In genomic region chr6:42522021-42522420, GRCh38 we compare ENCODE assay signal across 17 cellular contexts.
"Had no signal": no experiment of that assay in that cellular context is flagged by ENCODE, and none has a peak within 500 bp of the region (broad histone marks: within the 10 kb centered on the region; RNA-seq: fewer than 3 reads in every experiment).

No MANE protein-coding gene starts in this region.

- DNase-seq: activated CD4-positive, alpha-beta T cell treated with anti-CD3 and anti-CD28 coated beads, Interleukin-2, amount 50 U/mL, for 4 hours; activated gamma-delta T cell; activated T-cell treated with anti-CD3 and anti-CD28 coated beads, Interleukin-2, amount 50 U/mL, for 4 hours; dermis blood vessel endothelial cell; immature natural killer cell; left colon; naive thymus-derived CD4-positive, alpha-beta T cell; posterior cingulate gyrus; substantia nigra; T-helper 17 cell; transverse colon had no signal

- H3K4me1 Mint-ChIP-seq: brain, immature natural killer cell had no signal

- H3K27ac Mint-ChIP-seq: brain; immature natural killer cell; naive thymus-derived CD4-positive, alpha-beta T cell; T-helper 17 cell had no signal

- H3K4me3 Mint-ChIP-seq: activated T-cell treated with anti-CD3 and anti-CD28 coated beads, Interleukin-2, amount 50 U/mL, for 4 hours; brain; immature natural killer cell; T-helper 17 cell had no signal

- H3K36me3 ChIP-seq: neutrophil, right atrium auricular region, transverse colon had no signal

- H3K27me3 Mint-ChIP-seq: naive thymus-derived CD4-positive, alpha-beta T cell; T-helper 17 cell had no signal

- H3K4me1 ChIP-seq: right atrium auricular region, transverse colon had no signal

- ATAC-seq: activated CD4-positive, CD25-positive, alpha-beta regulatory T cell treated with anti-CD3 and anti-CD28 coated beads, Interleukin-2, amount 50 U/mL, for 24 hours; activated T-cell treated with anti-CD3 and anti-CD28 coated beads, Interleukin-2, amount 50 U/mL, for 4 hours; left colon; naive thymus-derived CD4-positive, alpha-beta T cell; T-helper 17 cell had no signal

- H3K4me3 ChIP-seq: lung, right atrium auricular region, smooth muscle cell, transverse colon had no signal

- H3K36me3 Mint-ChIP-seq: brain, immature natural killer cell had no signal

- H3K9me3 ChIP-seq: neutrophil had no signal

- H3K9me3 Mint-ChIP-seq: activated T-cell treated with anti-CD3 and anti-CD28 coated beads, Interleukin-2, amount 50 U/mL, for 4 hours had no signal

- H3K27ac ChIP-seq: neutrophil, right atrium auricular region, transverse colon had no signal

- H3K4me2 ChIP-seq: smooth muscle cell had no signal

- H3K27me3 ChIP-seq: neutrophil, right atrium auricular region, transverse colon had no signal
